15 cellular contexts compared by ENCODE assay signal in genomic region chr3:12837295-12837986, GRCh38. TPM values are rescaled to one million over a fixed set of nuclear protein-coding genes. Genes with fewer than 3 reads are reported as not detected.
DNase-seq lines count a peak whose midpoint lies in the region; ATAC-seq, FAIRE-seq and TF ChIP-seq lines count a peak whose summit lies in the region.
"Had no signal": no experiment of that assay in that cellular context is flagged by ENCODE, and none has a peak within 500 bp of the region (broad histone marks: within the 10 kb centered on the region; RNA-seq: fewer than 3 reads in every experiment).

No MANE protein-coding gene starts in this region.

- H3K79me1 ChIP-seq in H9 (ENCODE audit: insufficient read depth, low read depth, low read length, poor library complexity, severe bottlenecking) (peaks cover 10% of the 10 kb centered on the region), mesenchymal stem cell (replicated peaks; ENCODE audit: low read length, poor library complexity, severe bottlenecking) (peaks cover 6% of the 10 kb centered on the region)

- peaks cover 3% of the 10 kb centered on the region for H3K4me1 ChIP-seq in H9 (ENCODE audit: insufficient read depth, low read length)
- H3K4me1 ChIP-seq in mesenchymal stem cell (ENCODE audit: control insufficient read depth, insufficient read depth, low read depth, low read length), result peaks cover 15% of the 10 kb centered on the region

- no peaks in the 10 kb centered on the region for H3K9me3 Mint-ChIP-seq in H9
- H3K9me3 Mint-ChIP-seq in activated CD8-positive, alpha-beta T cell treated with anti-CD3 and anti-CD28 coated beads, Interleukin-2, amount 10 ng/mL, durations not matched to agents 7 days and 5 days (ENCODE audit: insufficient read depth), result no peaks in the 10 kb centered on the region
- H3K9me3 Mint-ChIP-seq: immature natural killer cell, naive B cell had no signal

- H2BK12ac ChIP-seq in H9 (ENCODE audit: insufficient read length, low read depth, low read length) (no peak overlapping the region), mesenchymal stem cell (ENCODE audit: low read length in 2 of 2) (no peak overlapping the region)

- H3K9ac ChIP-seq in H9 (ENCODE audit: extremely low read depth, insufficient read length, low read length), result peak overlapping the region; percentile 42
- H3K9ac ChIP-seq in mesenchymal stem cell (ENCODE audit: low read length), result peak overlapping the region; percentile 22

- no peak overlapping the region for H3K23ac ChIP-seq in H9 (ENCODE audit: insufficient read length, low read depth, low read length)
- H3K23ac ChIP-seq in mesenchymal stem cell (ENCODE audit: low read length in 2 of 2), result no peak overlapping the region

- H2BK5ac ChIP-seq in H9 (ENCODE audit: insufficient read length, low read length) (no peak overlapping the region), mesenchymal stem cell (ENCODE audit: low read depth, low read length, poor library complexity, severe bottlenecking) (no peak overlapping the region)

- H4K8ac ChIP-seq in H9 (replicated peaks; ENCODE audit: insufficient read length, low read depth, low read length), result no peak overlapping the region
- no peak overlapping the region for H4K8ac ChIP-seq in mesenchymal stem cell (ENCODE audit: low read length)

- H3K27me3 ChIP-seq in AG04450 (ENCODE audit: control insufficient read depth, insufficient read depth, low read length), result no peaks in the 10 kb centered on the region
- H3K27me3 ChIP-seq in H9 (ENCODE audit: insufficient read depth, low read length), result no peaks in the 10 kb centered on the region; the same call in 1 of the 2 replicates
- no peaks in the 10 kb centered on the region for H3K27me3 ChIP-seq in mesenchymal stem cell (ENCODE audit: control insufficient read depth in 1 of 2, insufficient read depth in 1 of 2, low read length in 2 of 2)

- no peaks in the 10 kb centered on the region for H3K27me3 Mint-ChIP-seq in H9 (ENCODE audit: low read depth)
- no peaks in the 10 kb centered on the region for H3K27me3 Mint-ChIP-seq in activated CD8-positive, alpha-beta T cell treated with anti-CD3 and anti-CD28 coated beads, Interleukin-2, amount 10 ng/mL, durations not matched to agents 7 days and 5 days (ENCODE audit: low read depth)
- H3K27me3 Mint-ChIP-seq: naive B cell had no signal

- H3K4ac ChIP-seq in H9 (ENCODE audit: low read depth, low read length) (no peak overlapping the region), mesenchymal stem cell (ENCODE audit: low read depth in 1 of 2, low read length in 2 of 2) (no peak overlapping the region)

- no CpG with 5 or more reads among the region's 6 CpGs for WGBS in H9 (ENCODE audit: extremely low coverage, insufficient read length, low lambda C conversion rate)
- WGBS in mesenchymal stem cell, result 95% methylated on average over 3 of the region's 6 CpGs

- H3K9me3 ChIP-seq in AG04450 (ENCODE audit: control insufficient read depth, insufficient read depth, low read length), result no peaks in the 10 kb centered on the region; the same call in 1 of the 2 replicates
- H3K9me3 ChIP-seq in H9 (ENCODE audit: control insufficient read depth, low read depth, low read length), result no peaks in the 10 kb centered on the region
- no peaks in the 10 kb centered on the region for H3K9me3 ChIP-seq in mesenchymal stem cell (ENCODE audit: control insufficient read depth, low read length)

- H3K36me3 ChIP-seq in mesenchymal stem cell (ENCODE audit: control insufficient read depth in 1 of 2, insufficient read depth in 2 of 2, low read depth in 1 of 2, low read length in 2 of 2), result peaks cover 52 to 77% of the 10 kb centered on the region in 2 experiments

- peak overlapping the region; percentile 25; the same call in 1 of the 2 replicates for H3K4me3 ChIP-seq in AG04450 (ENCODE audit: low read depth, low read length)
- peak overlapping the region in 1 of 2 experiments; percentile 96 for H3K4me3 ChIP-seq in mesenchymal stem cell (ENCODE audit: insufficient read depth in 1 of 2, low read depth in 1 of 2, low read length in 2 of 2)

- TF ChIP-seq CTCF in AG04450 (IDR thresholded peaks at IDR 0.05; ENCODE audit: low read depth, low read length) (no peak), H9 (conservative IDR thresholded peaks at IDR 0.05) (no peak)

- H3K18ac ChIP-seq in H9 (ENCODE audit: insufficient read length, low read depth, low read length) (no peak overlapping the region), mesenchymal stem cell (ENCODE audit: low read depth in 1 of 2, low read length in 2 of 2) (no peak overlapping the region)

- H3K56ac ChIP-seq in H9 (ENCODE audit: insufficient read length, low read depth, low read length), result no peak overlapping the region

- H3K4me1 Mint-ChIP-seq in H9, result peaks cover 72 to 75% of the 10 kb centered on the region in 2 experiments
- H3K4me1 Mint-ChIP-seq in activated CD8-positive, alpha-beta T cell treated with anti-CD3 and anti-CD28 coated beads, Interleukin-2, amount 10 ng/mL, durations not matched to agents 7 days and 5 days (ENCODE audit: low read depth), result peaks cover 55% of the 10 kb centered on the region

- peak overlapping the region in 1 of 3 experiments; percentile 88; a peak in 2 of 7 replicates for H3K27ac Mint-ChIP-seq in H9
- peak overlapping the region; percentile 64 for H3K27ac Mint-ChIP-seq in activated CD8-positive, alpha-beta T cell treated with anti-CD3 and anti-CD28 coated beads, Interleukin-2, amount 10 ng/mL, durations not matched to agents 7 days and 5 days

- POLR2A ChIA-PET in AG04450 (lab: Yijun Ruan, JAX), result interaction anchor here (0.7 kb wide), 1 partner anchor 1234 kb away, joined by 4 read pairs; no protein-coding TSS in a partner anchor
- POLR2A ChIA-PET in activated CD8-positive, alpha-beta T cell treated with anti-CD3 and anti-CD28 coated beads, Interleukin-2, amount 10 ng/mL, durations not matched to agents 7 days and 5 days (lab: Charles Lee), result interaction anchor here (0.5 kb wide), 1 partner anchor 9 kb away, joined by 3 read pairs; no protein-coding TSS in a partner anchor

- CTCF ChIA-PET in AG04450 (lab: Charles Lee), result interaction anchor here (0.6 to 1.6 kb wide), 3 partner anchors 15 to 1384 kb away, joined by 3 to 9 read pairs (median 3); no protein-coding TSS in a partner anchor
- CTCF ChIA-PET in activated CD8-positive, alpha-beta T cell treated with anti-CD3 and anti-CD28 coated beads, Interleukin-2, amount 10 ng/mL, durations not matched to agents 7 days and 5 days (lab: Charles Lee), result interaction anchor here (1.1 to 3.4 kb wide), 2 partner anchors 28 to 54 kb away, joined by 6 to 14 read pairs; no protein-coding TSS in a partner anchor

- H2AFZ ChIP-seq in H9 (ENCODE audit: low read length), result no peak overlapping the region
- H2AFZ ChIP-seq in mesenchymal stem cell (ENCODE audit: low read depth, low read length), result no peak overlapping the region

- no peak for FAIRE-seq in GM19239 (lab: Jason Lieb, UNC)
- FAIRE-seq: D721Med had no signal

- ATAC-seq in activated CD8-positive, alpha-beta T cell treated with anti-CD3 and anti-CD28 coated beads, Interleukin-2, amount 10 ng/mL, durations not matched to agents 7 days and 5 days, result no peak
- ATAC-seq: HCT116 had no signal

- no peak for DNase-seq in AG04450 (ENCODE audit: low read depth, low spot score)
- DNase-seq in H9, result no peak
- no peak for DNase-seq in activated CD8-positive, alpha-beta T cell treated with anti-CD3 and anti-CD28 coated beads, Interleukin-2, amount 10 ng/mL, durations not matched to agents 7 days and 5 days
- no peak for DNase-seq in mesenchymal stem cell
- no peak for DNase-seq in NOMO-1 treated with dmso at 0.1 percent for 144 hours (lab: John Stamatoyannopoulos, UW; ENCODE audit: unreplicated experiment)
- DNase-seq in GM19239 (ENCODE audit: insufficient read length, low spot score), result no peak
- no peak for DNase-seq in glomerular visceral epithelial cell (ENCODE audit: extremely low spot score)
- no peak for DNase-seq in NCI-H2227 (lab: John Stamatoyannopoulos, UW; ENCODE audit: unreplicated experiment)
- DNase-seq: activated CD4-positive, alpha-beta T cell treated with anti-CD3 and anti-CD28 coated beads, Interleukin-2, amount 50 U/mL, for 1 hour; immature natural killer cell; Kasumi-1; naive B cell; NCI-H226 had no signal

- H2AK5ac ChIP-seq in H9 (ENCODE audit: insufficient read length, low read length), result no peak overlapping the region
- no peak overlapping the region for H2AK5ac ChIP-seq in mesenchymal stem cell (ENCODE audit: low read length, severe bottlenecking)

- peaks cover 68 to 89% (median 85%) of the 10 kb centered on the region in 3 experiments for H3K36me3 Mint-ChIP-seq in H9 (ENCODE audit: insufficient read depth in 1 of 3, low read depth in 3 of 3)
- peaks cover 81% of the 10 kb centered on the region for H3K36me3 Mint-ChIP-seq in activated CD8-positive, alpha-beta T cell treated with anti-CD3 and anti-CD28 coated beads, Interleukin-2, amount 10 ng/mL, durations not matched to agents 7 days and 5 days (ENCODE audit: low read depth)

- H3K79me2 ChIP-seq in H9 (ENCODE audit: insufficient read depth, low read length), result peaks cover 27% of the 10 kb centered on the region

- H2BK15ac ChIP-seq in H9 (ENCODE audit: low read depth, low read length) (no peak overlapping the region), mesenchymal stem cell (ENCODE audit: low read depth, poor library complexity, severe bottlenecking) (no peak overlapping the region)

- H4K20me1 ChIP-seq in H9 (ENCODE audit: control insufficient read depth, insufficient read depth, insufficient read length), result peaks cover 2% of the 10 kb centered on the region

- H2BK120ac ChIP-seq in H9 (ENCODE audit: low read depth, low read length, poor library complexity, severe bottlenecking) (no peak overlapping the region), mesenchymal stem cell (ENCODE audit: low read depth, low read length) (no peak overlapping the region)

- no peak overlapping the region for H2BK20ac ChIP-seq in H9 (ENCODE audit: low read depth, low read length, poor library complexity, severe bottlenecking)

- H3K23me2 ChIP-seq in H9 (ENCODE audit: insufficient read length, low read depth, low read length, poor library complexity, severe bottlenecking), result peaks cover 8% of the 10 kb centered on the region

- H3K27ac ChIP-seq in AG04450 (ENCODE audit: low read depth, low read length) (no peak overlapping the region), H9 (ENCODE audit: insufficient read length, low read depth, low read length) (no peak overlapping the region), mesenchymal stem cell (ENCODE audit: low read length, poor library complexity, severe bottlenecking) (no peak overlapping the region)

- H4K91ac ChIP-seq in H9 (ENCODE audit: insufficient read length, low read depth, low read length), result no peak overlapping the region
- no peak overlapping the region for H4K91ac ChIP-seq in mesenchymal stem cell (ENCODE audit: low read length)

- peak overlapping the region; percentile 96 to 98; a peak in 4 of 5 replicates for H3K4me3 Mint-ChIP-seq in H9
- peak overlapping the region; percentile 96 for H3K4me3 Mint-ChIP-seq in activated CD8-positive, alpha-beta T cell treated with anti-CD3 and anti-CD28 coated beads, Interleukin-2, amount 10 ng/mL, durations not matched to agents 7 days and 5 days

- no peak overlapping the region for H4K5ac ChIP-seq in H9 (ENCODE audit: insufficient read length, low read depth, low read length)

- H3K14ac ChIP-seq in H9 (ENCODE audit: insufficient read depth, low read length) (no peak overlapping the region; the same call in 1 of the 2 replicates), mesenchymal stem cell (ENCODE audit: low read length in 2 of 2) (no peak overlapping the region)

- no peak overlapping the region for H3T11ph ChIP-seq in H9 (ENCODE audit: low read length)

- peak overlapping the region; percentile 15 for H3K4me2 ChIP-seq in H9 (ENCODE audit: insufficient read depth, insufficient read length, low read length)
- no peak overlapping the region for H3K4me2 ChIP-seq in mesenchymal stem cell (ENCODE audit: low read length, poor library complexity, severe bottlenecking)

RNA-seq across cellular contexts. Expression of gene RPL32, which starts 3.9 kb away (rescaled TPM):
- polyA plus RNA-seq in AG04450 (2011; rRNA removed), result 3,211 and 3,269 TPM in 2 replicates
- polyA minus RNA-seq in AG04450 (2011; rRNA and poly(A)+ RNA removed), result 911 and 957 TPM in 2 replicates
- total RNA-seq in H9 (2021), result 1,982 and 2,021 TPM in 2 replicates
- 1,000 to 10,000 TPM; 1,764 to 1,890 TPM for total RNA-seq in activated CD8-positive, alpha-beta T cell treated with anti-CD3 and anti-CD28 coated beads, Interleukin-2, amount 10 ng/mL, durations not matched to agents 7 days and 5 days
- polyA plus RNA-seq in mesenchymal stem cell (2013, experiment 1 of 2), result 1,587 TPM
- 1,642 TPM for polyA plus RNA-seq in mesenchymal stem cell (2013, experiment 2 of 2)

RNA-seq across cellular contexts. Expression of gene CAND2, which starts 41.0 kb away (rescaled TPM):
- 5.8 and 7.3 TPM in 2 replicates for polyA plus RNA-seq in AG04450 (2011; rRNA removed)
- 13.7 and 14.7 TPM in 2 replicates for polyA minus RNA-seq in AG04450 (2011; rRNA and poly(A)+ RNA removed)
- 10.2 and 10.7 TPM in 2 replicates for total RNA-seq in H9 (2021)
- under 1 TPM; 0.31 to 0.53 TPM for total RNA-seq in activated CD8-positive, alpha-beta T cell treated with anti-CD3 and anti-CD28 coated beads, Interleukin-2, amount 10 ng/mL, durations not matched to agents 7 days and 5 days
- polyA plus RNA-seq in mesenchymal stem cell (2013, experiment 1 of 2), result 3.9 TPM
- polyA plus RNA-seq in mesenchymal stem cell (2013, experiment 2 of 2), result 3.7 TPM
